ENCODE assay signal across 1 cellular context in the genomic region with DNA sequence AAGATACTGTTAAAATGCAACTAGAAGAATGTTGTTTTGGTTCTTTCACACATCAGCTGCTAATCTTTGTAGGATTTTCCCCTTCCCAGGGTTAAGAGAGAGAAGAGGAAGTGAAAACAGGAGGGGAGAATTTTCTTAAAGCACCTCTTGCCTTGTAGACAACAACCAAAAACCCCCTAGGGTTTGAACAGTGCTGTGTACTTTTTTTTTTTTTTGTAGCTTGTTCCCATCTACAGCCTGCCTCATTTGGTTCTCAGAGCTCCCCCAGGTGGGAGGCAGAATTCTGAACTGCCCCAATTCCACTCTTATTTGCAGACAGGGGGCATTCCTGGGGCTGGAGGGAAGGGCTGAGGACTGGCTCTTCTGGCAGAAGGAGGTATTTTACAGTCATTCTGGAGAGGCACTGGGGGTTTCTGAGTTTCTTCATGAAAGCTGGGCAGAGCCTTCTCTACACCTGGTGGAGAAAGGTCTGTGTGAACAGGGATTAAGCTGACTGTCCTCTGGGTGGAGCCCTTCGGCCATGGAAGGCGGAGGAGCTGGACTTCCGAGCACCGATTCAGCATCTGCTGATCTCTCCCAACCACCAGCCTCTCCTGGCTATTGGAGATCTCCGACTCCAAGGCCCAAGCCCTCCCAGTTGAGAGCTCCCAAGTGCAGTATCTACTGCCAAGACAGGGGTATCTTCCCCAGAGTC.
TF ChIP-seq lines count a peak whose summit lies in the region.

No MANE protein-coding gene starts in this region.

TF ChIP-seq in GM12878, 131 proteins besides CTCF, POLR2A, EP300 and RAD21 (continues in another document):
- TF ChIP-seq, protein P1, sequence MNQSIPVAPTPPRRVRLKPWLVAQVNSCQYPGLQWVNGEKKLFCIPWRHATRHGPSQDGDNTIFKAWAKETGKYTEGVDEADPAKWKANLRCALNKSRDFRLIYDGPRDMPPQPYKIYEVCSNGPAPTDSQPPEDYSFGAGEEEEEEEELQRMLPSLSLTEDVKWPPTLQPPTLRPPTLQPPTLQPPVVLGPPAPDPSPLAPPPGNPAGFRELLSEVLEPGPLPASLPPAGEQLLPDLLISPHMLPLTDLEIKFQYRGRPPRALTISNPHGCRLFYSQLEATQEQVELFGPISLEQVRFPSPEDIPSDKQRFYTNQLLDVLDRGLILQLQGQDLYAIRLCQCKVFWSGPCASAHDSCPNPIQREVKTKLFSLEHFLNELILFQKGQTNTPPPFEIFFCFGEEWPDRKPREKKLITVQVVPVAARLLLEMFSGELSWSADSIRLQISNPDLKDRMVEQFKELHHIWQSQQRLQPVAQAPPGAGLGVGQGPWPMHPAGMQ (IDR thresholded peaks at IDR 0.05; ENCODE audit: borderline replicate concordance): no peak
- TF ChIP-seq POLR2AphosphoS5 (IDR thresholded peaks at IDR 0.05; ENCODE audit: low read length) (no peak), NR2C1 (IDR thresholded peaks at IDR 0.05) (no peak), SUPT20H (IDR thresholded peaks at IDR 0.05; ENCODE audit: borderline replicate concordance, control insufficient read depth, low read depth, low read length) (no peak), TCF7 (IDR thresholded peaks at IDR 0.05; ENCODE audit: borderline replicate concordance) (peak; percentile 39; the same call in 1 of the 2 replicates), ZNF24 (IDR thresholded peaks at IDR 0.05) (no peak), ATF7 (IDR thresholded peaks at IDR 0.05; ENCODE audit: low read depth) (peak; percentile 80), LARP7 (IDR thresholded peaks at IDR 0.05) (0 out of 2 replicates have a peak, but pooled peaks have one; percentile 16), FOXK2 (IDR thresholded peaks at IDR 0.05) (peak; percentile 81), TCF12 (IDR thresholded peaks at IDR 0.05; ENCODE audit: low read depth, low read length) (peak; percentile 87), SUZ12 (IDR thresholded peaks at IDR 0.05; ENCODE audit: unreplicated experiment) (no peak), BCL11A (IDR thresholded peaks at IDR 0.05; ENCODE audit: low read depth, low read length) (peak; percentile 87), ZNF207 (IDR thresholded peaks at IDR 0.05; ENCODE audit: borderline replicate concordance) (peak; percentile 75; the same call in 1 of the 2 replicates), SREBF1 (IDR thresholded peaks at IDR 0.05; ENCODE audit: low read length) (no peak), SMAD5 (IDR thresholded peaks at IDR 0.05; ENCODE audit: low read depth) (0 out of 2 replicates have a peak, but pooled peaks have one; percentile 45), NBN (IDR thresholded peaks at IDR 0.05) (peak; percentile 80), CREB1 (IDR thresholded peaks at IDR 0.05; ENCODE audit: low read depth) (peak; percentile 72; the same call in 1 of the 2 replicates)
- TF ChIP-seq, protein P2, sequence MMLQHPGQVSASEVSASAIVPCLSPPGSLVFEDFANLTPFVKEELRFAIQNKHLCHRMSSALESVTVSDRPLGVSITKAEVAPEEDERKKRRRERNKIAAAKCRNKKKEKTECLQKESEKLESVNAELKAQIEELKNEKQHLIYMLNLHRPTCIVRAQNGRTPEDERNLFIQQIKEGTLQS (IDR thresholded peaks at IDR 0.05; ENCODE audit: borderline replicate concordance, extremely low read depth, low read depth, low read length): no peak
- TF ChIP-seq, protein P3, sequence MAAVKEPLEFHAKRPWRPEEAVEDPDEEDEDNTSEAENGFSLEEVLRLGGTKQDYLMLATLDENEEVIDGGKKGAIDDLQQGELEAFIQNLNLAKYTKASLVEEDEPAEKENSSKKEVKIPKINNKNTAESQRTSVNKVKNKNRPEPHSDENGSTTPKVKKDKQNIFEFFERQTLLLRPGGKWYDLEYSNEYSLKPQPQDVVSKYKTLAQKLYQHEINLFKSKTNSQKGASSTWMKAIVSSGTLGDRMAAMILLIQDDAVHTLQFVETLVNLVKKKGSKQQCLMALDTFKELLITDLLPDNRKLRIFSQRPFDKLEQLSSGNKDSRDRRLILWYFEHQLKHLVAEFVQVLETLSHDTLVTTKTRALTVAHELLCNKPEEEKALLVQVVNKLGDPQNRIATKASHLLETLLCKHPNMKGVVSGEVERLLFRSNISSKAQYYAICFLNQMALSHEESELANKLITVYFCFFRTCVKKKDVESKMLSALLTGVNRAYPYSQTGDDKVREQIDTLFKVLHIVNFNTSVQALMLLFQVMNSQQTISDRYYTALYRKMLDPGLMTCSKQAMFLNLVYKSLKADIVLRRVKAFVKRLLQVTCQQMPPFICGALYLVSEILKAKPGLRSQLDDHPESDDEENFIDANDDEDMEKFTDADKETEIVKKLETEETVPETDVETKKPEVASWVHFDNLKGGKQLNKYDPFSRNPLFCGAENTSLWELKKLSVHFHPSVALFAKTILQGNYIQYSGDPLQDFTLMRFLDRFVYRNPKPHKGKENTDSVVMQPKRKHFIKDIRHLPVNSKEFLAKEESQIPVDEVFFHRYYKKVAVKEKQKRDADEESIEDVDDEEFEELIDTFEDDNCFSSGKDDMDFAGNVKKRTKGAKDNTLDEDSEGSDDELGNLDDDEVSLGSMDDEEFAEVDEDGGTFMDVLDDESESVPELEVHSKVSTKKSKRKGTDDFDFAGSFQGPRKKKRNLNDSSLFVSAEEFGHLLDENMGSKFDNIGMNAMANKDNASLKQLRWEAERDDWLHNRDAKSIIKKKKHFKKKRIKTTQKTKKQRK (IDR thresholded peaks at IDR 0.05; ENCODE audit: low read depth, low read length): no peak
- TF ChIP-seq, protein P4, sequence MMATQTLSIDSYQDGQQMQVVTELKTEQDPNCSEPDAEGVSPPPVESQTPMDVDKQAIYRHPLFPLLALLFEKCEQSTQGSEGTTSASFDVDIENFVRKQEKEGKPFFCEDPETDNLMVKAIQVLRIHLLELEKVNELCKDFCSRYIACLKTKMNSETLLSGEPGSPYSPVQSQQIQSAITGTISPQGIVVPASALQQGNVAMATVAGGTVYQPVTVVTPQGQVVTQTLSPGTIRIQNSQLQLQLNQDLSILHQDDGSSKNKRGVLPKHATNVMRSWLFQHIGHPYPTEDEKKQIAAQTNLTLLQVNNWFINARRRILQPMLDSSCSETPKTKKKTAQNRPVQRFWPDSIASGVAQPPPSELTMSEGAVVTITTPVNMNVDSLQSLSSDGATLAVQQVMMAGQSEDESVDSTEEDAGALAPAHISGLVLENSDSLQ (IDR thresholded peaks at IDR 0.05): no peak; the same call in 1 of the 2 replicates
- TF ChIP-seq, protein P5, sequence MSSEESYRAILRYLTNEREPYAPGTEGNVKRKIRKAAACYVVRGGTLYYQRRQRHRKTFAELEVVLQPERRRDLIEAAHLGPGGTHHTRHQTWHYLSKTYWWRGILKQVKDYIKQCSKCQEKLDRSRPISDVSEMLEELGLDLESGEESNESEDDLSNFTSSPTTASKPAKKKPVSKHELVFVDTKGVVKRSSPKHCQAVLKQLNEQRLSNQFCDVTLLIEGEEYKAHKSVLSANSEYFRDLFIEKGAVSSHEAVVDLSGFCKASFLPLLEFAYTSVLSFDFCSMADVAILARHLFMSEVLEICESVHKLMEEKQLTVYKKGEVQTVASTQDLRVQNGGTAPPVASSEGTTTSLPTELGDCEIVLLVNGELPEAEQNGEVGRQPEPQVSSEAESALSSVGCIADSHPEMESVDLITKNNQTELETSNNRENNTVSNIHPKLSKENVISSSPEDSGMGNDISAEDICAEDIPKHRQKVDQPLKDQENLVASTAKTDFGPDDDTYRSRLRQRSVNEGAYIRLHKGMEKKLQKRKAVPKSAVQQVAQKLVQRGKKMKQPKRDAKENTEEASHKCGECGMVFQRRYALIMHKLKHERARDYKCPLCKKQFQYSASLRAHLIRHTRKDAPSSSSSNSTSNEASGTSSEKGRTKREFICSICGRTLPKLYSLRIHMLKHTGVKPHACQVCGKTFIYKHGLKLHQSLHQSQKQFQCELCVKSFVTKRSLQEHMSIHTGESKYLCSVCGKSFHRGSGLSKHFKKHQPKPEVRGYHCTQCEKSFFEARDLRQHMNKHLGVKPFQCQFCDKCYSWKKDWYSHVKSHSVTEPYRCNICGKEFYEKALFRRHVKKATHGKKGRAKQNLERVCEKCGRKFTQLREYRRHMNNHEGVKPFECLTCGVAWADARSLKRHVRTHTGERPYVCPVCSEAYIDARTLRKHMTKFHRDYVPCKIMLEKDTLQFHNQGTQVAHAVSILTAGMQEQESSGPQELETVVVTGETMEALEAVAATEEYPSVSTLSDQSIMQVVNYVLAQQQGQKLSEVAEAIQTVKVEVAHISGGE (CRISPR knock-in tag; IDR thresholded peaks at IDR 0.05): no peak
- TF ChIP-seq, protein P6, sequence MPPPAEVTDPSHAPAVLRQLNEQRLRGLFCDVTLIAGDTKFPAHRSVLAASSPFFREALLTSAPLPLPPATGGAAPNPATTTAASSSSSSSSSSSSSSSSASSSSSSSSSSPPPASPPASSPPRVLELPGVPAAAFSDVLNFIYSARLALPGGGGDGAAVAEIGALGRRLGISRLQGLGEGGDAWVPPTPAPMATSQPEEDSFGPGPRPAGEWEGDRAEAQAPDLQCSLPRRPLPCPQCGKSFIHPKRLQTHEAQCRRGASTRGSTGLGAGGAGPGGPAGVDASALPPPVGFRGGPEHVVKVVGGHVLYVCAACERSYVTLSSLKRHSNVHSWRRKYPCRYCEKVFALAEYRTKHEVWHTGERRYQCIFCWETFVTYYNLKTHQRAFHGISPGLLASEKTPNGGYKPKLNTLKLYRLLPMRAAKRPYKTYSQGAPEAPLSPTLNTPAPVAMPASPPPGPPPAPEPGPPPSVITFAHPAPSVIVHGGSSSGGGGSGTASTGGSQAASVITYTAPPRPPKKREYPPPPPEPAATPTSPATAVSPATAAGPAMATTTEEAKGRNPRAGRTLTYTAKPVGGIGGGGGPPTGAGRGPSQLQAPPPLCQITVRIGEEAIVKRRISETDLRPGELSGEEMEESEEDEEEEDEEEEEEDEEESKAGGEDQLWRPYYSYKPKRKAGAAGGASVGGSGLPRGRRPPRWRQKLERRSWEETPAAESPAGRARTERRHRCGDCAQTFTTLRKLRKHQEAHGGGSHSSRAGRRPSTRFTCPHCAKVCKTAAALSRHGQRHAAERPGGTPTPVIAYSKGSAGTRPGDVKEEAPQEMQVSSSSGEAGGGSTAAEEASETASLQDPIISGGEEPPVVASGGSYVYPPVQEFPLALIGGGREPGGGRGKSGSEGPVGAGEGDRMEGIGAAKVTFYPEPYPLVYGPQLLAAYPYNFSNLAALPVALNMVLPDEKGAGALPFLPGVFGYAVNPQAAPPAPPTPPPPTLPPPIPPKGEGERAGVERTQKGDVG (CRISPR knock-in tag; IDR thresholded peaks at IDR 0.05): no peak
- TF ChIP-seq, protein P7, sequence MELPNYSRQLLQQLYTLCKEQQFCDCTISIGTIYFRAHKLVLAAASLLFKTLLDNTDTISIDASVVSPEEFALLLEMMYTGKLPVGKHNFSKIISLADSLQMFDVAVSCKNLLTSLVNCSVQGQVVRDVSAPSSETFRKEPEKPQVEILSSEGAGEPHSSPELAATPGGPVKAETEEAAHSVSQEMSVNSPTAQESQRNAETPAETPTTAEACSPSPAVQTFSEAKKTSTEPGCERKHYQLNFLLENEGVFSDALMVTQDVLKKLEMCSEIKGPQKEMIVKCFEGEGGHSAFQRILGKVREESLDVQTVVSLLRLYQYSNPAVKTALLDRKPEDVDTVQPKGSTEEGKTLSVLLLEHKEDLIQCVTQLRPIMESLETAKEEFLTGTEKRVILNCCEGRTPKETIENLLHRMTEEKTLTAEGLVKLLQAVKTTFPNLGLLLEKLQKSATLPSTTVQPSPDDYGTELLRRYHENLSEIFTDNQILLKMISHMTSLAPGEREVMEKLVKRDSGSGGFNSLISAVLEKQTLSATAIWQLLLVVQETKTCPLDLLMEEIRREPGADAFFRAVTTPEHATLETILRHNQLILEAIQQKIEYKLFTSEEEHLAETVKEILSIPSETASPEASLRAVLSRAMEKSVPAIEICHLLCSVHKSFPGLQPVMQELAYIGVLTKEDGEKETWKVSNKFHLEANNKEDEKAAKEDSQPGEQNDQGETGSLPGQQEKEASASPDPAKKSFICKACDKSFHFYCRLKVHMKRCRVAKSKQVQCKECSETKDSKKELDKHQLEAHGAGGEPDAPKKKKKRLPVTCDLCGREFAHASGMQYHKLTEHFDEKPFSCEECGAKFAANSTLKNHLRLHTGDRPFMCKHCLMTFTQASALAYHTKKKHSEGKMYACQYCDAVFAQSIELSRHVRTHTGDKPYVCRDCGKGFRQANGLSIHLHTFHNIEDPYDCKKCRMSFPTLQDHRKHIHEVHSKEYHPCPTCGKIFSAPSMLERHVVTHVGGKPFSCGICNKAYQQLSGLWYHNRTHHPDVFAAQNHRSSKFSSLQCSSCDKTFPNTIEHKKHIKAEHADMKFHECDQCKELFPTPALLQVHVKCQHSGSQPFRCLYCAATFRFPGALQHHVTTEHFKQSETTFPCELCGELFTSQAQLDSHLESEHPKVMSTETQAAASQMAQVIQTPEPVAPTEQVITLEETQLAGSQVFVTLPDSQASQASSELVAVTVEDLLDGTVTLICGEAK (IDR thresholded peaks at IDR 0.05; ENCODE audit: borderline replicate concordance): no peak
- TF ChIP-seq, protein P8, sequence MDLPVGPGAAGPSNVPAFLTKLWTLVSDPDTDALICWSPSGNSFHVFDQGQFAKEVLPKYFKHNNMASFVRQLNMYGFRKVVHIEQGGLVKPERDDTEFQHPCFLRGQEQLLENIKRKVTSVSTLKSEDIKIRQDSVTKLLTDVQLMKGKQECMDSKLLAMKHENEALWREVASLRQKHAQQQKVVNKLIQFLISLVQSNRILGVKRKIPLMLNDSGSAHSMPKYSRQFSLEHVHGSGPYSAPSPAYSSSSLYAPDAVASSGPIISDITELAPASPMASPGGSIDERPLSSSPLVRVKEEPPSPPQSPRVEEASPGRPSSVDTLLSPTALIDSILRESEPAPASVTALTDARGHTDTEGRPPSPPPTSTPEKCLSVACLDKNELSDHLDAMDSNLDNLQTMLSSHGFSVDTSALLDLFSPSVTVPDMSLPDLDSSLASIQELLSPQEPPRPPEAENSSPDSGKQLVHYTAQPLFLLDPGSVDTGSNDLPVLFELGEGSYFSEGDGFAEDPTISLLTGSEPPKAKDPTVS (IDR thresholded peaks at IDR 0.05; ENCODE audit: low read depth, low read length): no peak
- TF ChIP-seq, protein P9, sequence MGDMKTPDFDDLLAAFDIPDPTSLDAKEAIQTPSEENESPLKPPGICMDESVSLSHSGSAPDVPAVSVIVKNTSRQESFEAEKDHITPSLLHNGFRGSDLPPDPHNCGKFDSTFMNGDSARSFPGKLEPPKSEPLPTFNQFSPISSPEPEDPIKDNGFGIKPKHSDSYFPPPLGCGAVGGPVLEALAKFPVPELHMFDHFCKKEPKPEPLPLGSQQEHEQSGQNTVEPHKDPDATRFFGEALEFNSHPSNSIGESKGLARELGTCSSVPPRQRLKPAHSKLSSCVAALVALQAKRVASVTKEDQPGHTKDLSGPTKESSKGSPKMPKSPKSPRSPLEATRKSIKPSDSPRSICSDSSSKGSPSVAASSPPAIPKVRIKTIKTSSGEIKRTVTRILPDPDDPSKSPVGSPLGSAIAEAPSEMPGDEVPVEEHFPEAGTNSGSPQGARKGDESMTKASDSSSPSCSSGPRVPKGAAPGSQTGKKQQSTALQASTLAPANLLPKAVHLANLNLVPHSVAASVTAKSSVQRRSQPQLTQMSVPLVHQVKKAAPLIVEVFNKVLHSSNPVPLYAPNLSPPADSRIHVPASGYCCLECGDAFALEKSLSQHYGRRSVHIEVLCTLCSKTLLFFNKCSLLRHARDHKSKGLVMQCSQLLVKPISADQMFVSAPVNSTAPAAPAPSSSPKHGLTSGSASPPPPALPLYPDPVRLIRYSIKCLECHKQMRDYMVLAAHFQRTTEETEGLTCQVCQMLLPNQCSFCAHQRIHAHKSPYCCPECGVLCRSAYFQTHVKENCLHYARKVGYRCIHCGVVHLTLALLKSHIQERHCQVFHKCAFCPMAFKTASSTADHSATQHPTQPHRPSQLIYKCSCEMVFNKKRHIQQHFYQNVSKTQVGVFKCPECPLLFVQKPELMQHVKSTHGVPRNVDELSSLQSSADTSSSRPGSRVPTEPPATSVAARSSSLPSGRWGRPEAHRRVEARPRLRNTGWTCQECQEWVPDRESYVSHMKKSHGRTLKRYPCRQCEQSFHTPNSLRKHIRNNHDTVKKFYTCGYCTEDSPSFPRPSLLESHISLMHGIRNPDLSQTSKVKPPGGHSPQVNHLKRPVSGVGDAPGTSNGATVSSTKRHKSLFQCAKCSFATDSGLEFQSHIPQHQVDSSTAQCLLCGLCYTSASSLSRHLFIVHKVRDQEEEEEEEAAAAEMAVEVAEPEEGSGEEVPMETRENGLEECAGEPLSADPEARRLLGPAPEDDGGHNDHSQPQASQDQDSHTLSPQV (IDR thresholded peaks at IDR 0.05): peak; percentile 75
